In genomic region chr2:130229161-130229510, GRCh38 we compare ENCODE assay signal across 12 cellular contexts. TPM values are rescaled to one million over a fixed set of nuclear protein-coding genes. Genes with fewer than 3 reads are reported as not detected.
A peak's percentile ranks its signal among the peaks of the same experiment; 100 is the strongest.
DNase-seq lines count a peak whose midpoint lies in the region; ATAC-seq and TF ChIP-seq lines count a peak whose summit lies in the region.
"Not testable (repeated sequence)": the region's sequence is repeated elsewhere in the genome, so short reads cannot be mapped to it uniquely, and the experiment has no call there.
"Had no signal": no experiment of that assay in that cellular context is flagged by ENCODE, and none has a peak within 500 bp of the region (broad histone marks: within the 10 kb centered on the region; RNA-seq: fewer than 3 reads in every experiment).

No MANE protein-coding gene starts in this region.

- H3K27ac ChIP-seq in adrenal gland, upper lobe of left lung: not testable (repeated sequence)

- WGBS in adrenal gland, 4 donors, result 29 to 51% (median 48%) methylated on average over 16 to 48 of the region's 48 CpGs
- WGBS in upper lobe of left lung, 2 donors, result 40 to 81% methylated on average over 20 to 41 of the region's 48 CpGs

- H3K9me3 ChIP-seq in adrenal gland (replicated peaks in 1 of 3); upper lobe of left lung: not testable (repeated sequence)

- not testable (repeated sequence) for H3K4me3 ChIP-seq in adrenal gland
- peak overlapping the region in 3 of 4 donors; percentile 8 to 19 (median 18) for H3K4me3 ChIP-seq in upper lobe of left lung

- not testable (repeated sequence) for H3K36me3 ChIP-seq in adrenal gland (replicated peaks in 1 of 2); upper lobe of left lung

- DNase-seq in RPMI8226 (peak; percentile 77), adrenal gland (peak in 4 of 7 donors; percentile 6 to 31 (median 28)), fibroblast of gingiva (ENCODE audit: low read depth) (peak; percentile 15), left colon (peak in 1 of 2 donors; percentile 35), upper lobe of left lung (peak in 1 of 2 donors; percentile 85)
- DNase-seq in activated CD4-positive, alpha-beta T cell treated with anti-CD3 and anti-CD28 coated beads, Interleukin-2, amount 50 U/mL, for 48 hours, result peak; percentile 17 to 25
- DNase-seq in sciatic nerve (ENCODE audit: low spot score), result not testable (repeated sequence)

- peak; percentile 93 for ATAC-seq in GM18909 (IDR thresholded peaks at IDR 0.05; ENCODE audit: poor library complexity, unreplicated experiment)
- ATAC-seq in left colon, result peak; percentile 95
- peak; percentile 80 for ATAC-seq in sciatic nerve
- peak in 1 of 2 donors; percentile 27 for ATAC-seq in upper lobe of left lung (ENCODE audit: low FRiP score in 2 of 2)

- not testable (repeated sequence) for TF ChIP-seq EP300 in upper lobe of left lung (IDR thresholded peaks at IDR 0.05)

- intact Hi-C loops in adrenal gland (cut with DNase I); left colon (cut with DNase I, micrococcal nuclease); sciatic nerve (cut with DNase I): not testable (repeated sequence)

- H3K4me1 ChIP-seq in adrenal gland (replicated peaks in 1 of 2); upper lobe of left lung: not testable (repeated sequence)

- not testable (repeated sequence) for TF ChIP-seq POLR2A in adrenal gland (IDR thresholded peaks at IDR 0.05); upper lobe of left lung (IDR thresholded peaks at IDR 0.05)

- not testable (repeated sequence) for H3K27me3 ChIP-seq in adrenal gland, upper lobe of left lung

- TF ChIP-seq CTCF in adrenal gland (IDR thresholded peaks at IDR 0.05); upper lobe of left lung (IDR thresholded peaks at IDR 0.05): not testable (repeated sequence)

RNA-seq across cellular contexts. Expression of gene TUBA3E, which starts 30.9 kb away (rescaled TPM):
- total RNA-seq in adrenal gland (not detected), left colon (not detected), sciatic nerve (not detected), upper lobe of left lung (not detected)
- not detected for polyA plus RNA-seq in adrenal gland
- total RNA-seq: mammary epithelial cell, SJSA1, spleen, vagina had no signal
- polyA plus RNA-seq: mammary epithelial cell had no signal

RNA-seq across cellular contexts. Expression of gene MZT2B, which starts 47.1 kb away (rescaled TPM):
- 100 to 1,000 TPM; 122 to 372 (median 306) TPM for total RNA-seq in adrenal gland
- 100 to 1,000 TPM in 2 of 3 donors, 1 to 10 TPM in 1; 7.1 to 688 (median 461) TPM for polyA plus RNA-seq in adrenal gland
- 100 to 1,000 TPM; 214 to 244 TPM for total RNA-seq in left colon
- 168 TPM for total RNA-seq in sciatic nerve
- total RNA-seq in upper lobe of left lung, result 100 to 1,000 TPM in 5 of 6 donors, 10 to 100 TPM in 1; 78.7 to 203 (median 130) TPM

RNA-seq across cellular contexts. Expression of gene SMPD4, which starts 47.7 kb away (rescaled TPM):
- total RNA-seq in adrenal gland, result 10 to 100 TPM; 27.4 to 85.4 (median 37.7) TPM
- 10 to 100 TPM; 26.5 to 94.4 (median 87.1) TPM for polyA plus RNA-seq in adrenal gland
- 10 to 100 TPM; 30.2 to 41.3 TPM for total RNA-seq in left colon
- 40.4 TPM for total RNA-seq in sciatic nerve
- total RNA-seq in upper lobe of left lung, result 100 to 1,000 TPM in 1 of 6 donors, 10 to 100 TPM in 5; 33.3 to 109 (median 44.6) TPM
